ENCODE assay signal across 24 cellular contexts in genomic region chr12:113929312-113929989, GRCh38. TPM values are rescaled to one million over a fixed set of nuclear protein-coding genes. Genes with fewer than 3 reads are reported as not detected.
A peak's percentile ranks its signal among the peaks of the same experiment; 100 is the strongest.
DNase-seq lines count a peak whose midpoint lies in the region; ATAC-seq, FAIRE-seq and TF ChIP-seq lines count a peak whose summit lies in the region.
"Had no signal": no experiment of that assay in that cellular context is flagged by ENCODE, and none has a peak within 500 bp of the region (broad histone marks: within the 10 kb centered on the region; RNA-seq: fewer than 3 reads in every experiment).

No MANE protein-coding gene starts in this region.

- no peaks in the 10 kb centered on the region for H3K9me3 Mint-ChIP-seq in activated naive CD4-positive, alpha-beta T cell treated with anti-CD3 and anti-CD28 coated beads, Interleukin-2, amount 50 U/mL, for 72 hours
- H3K9me3 Mint-ChIP-seq in activated naive CD4-positive, alpha-beta T cell treated with anti-CD3 and anti-CD28 coated beads, Interleukin-2, amount 10 ng/mL, durations not matched to agents 7 days and 5 days, result no peaks in the 10 kb centered on the region
- H3K9me3 Mint-ChIP-seq in stimulated activated naive B cell treated with anti-CD40 and anti-IgM and Interleukin-4, amounts not matched to agents 10 μg/mL and 1 μg/mL and 100 μg/mL, for 72 hours, result no peaks in the 10 kb centered on the region
- H3K9me3 Mint-ChIP-seq: CD4-positive, alpha-beta memory T cell; stimulated activated memory B cell treated with anti-CD40 and anti-IgM and Interleukin-4, amounts not matched to agents 10 μg/mL and 1 μg/mL and 100 μg/mL, for 72 hours; T-helper 1 cell treated with Interleukin-12 subunit alpha and Interleukin-12 subunit beta and Interleukin-4 antibody, amounts not matched to agents 30 μg/mL and 1 μg/mL, for 36 hours had no signal

- peak; percentile 81 to 94 for ATAC-seq in activated naive CD4-positive, alpha-beta T cell treated with anti-CD3 and anti-CD28 coated beads, Interleukin-2, amount 50 U/mL, for 72 hours
- ATAC-seq in stimulated activated naive B cell treated with anti-CD40 and anti-IgM and Interleukin-4, amounts not matched to agents 10 μg/mL and 1 μg/mL and 100 μg/mL, for 72 hours (replicated peaks), result no peak
- ATAC-seq in aorta (ENCODE audit: low FRiP score), result no peak
- no peak for ATAC-seq in sciatic nerve
- ATAC-seq in GM21723 (IDR thresholded peaks at IDR 0.05; ENCODE audit: unreplicated experiment), result no peak
- ATAC-seq: stimulated activated memory B cell treated with anti-CD40 and anti-IgM and Interleukin-4, amounts not matched to agents 10 μg/mL and 1 μg/mL and 100 μg/mL, for 72 hours had no signal

- CTCF ChIA-PET in activated naive CD4-positive, alpha-beta T cell treated with anti-CD3 and anti-CD28 coated beads, Interleukin-2, amount 10 ng/mL, durations not matched to agents 7 days and 5 days (lab: Charles Lee), result no interaction called here

- TF ChIP-seq CTCF in bronchial epithelial cell (IDR thresholded peaks at IDR 0.05; ENCODE audit: insufficient read depth, low read length, severe bottlenecking), result no peak

- H3K4me3 ChIP-seq in Jurkat, Clone E6-1 (ENCODE audit: low read length), result no peak overlapping the region
- H3K4me3 ChIP-seq in bronchial epithelial cell (ENCODE audit: low read depth, low read length) (no peak overlapping the region), aorta (ENCODE audit: low read length in 2 of 2) (no peak overlapping the region)
- H3K4me3 ChIP-seq: ascending aorta, GM23248, spleen, tibial nerve had no signal

- H3K27ac Mint-ChIP-seq in activated naive CD4-positive, alpha-beta T cell treated with anti-CD3 and anti-CD28 coated beads, Interleukin-2, amount 50 U/mL, for 72 hours, result peak overlapping the region in 1 of 2 donors; percentile 45
- H3K27ac Mint-ChIP-seq in activated naive CD4-positive, alpha-beta T cell treated with anti-CD3 and anti-CD28 coated beads, Interleukin-2, amount 10 ng/mL, durations not matched to agents 7 days and 5 days, result no peak overlapping the region
- peak overlapping the region; percentile 32 for H3K27ac Mint-ChIP-seq in stimulated activated naive B cell treated with anti-CD40 and anti-IgM and Interleukin-4, amounts not matched to agents 10 μg/mL and 1 μg/mL and 100 μg/mL, for 72 hours
- H3K27ac Mint-ChIP-seq: stimulated activated memory B cell treated with anti-CD40 and anti-IgM and Interleukin-4, amounts not matched to agents 10 μg/mL and 1 μg/mL and 100 μg/mL, for 72 hours; T-helper 1 cell treated with Interleukin-12 subunit alpha and Interleukin-12 subunit beta and Interleukin-4 antibody, amounts not matched to agents 30 μg/mL and 1 μg/mL, for 36 hours had no signal

- no peaks in the 10 kb centered on the region for H3K27me3 Mint-ChIP-seq in activated naive CD4-positive, alpha-beta T cell treated with anti-CD3 and anti-CD28 coated beads, Interleukin-2, amount 10 ng/mL, durations not matched to agents 7 days and 5 days
- H3K27me3 Mint-ChIP-seq in stimulated activated naive B cell treated with anti-CD40 and anti-IgM and Interleukin-4, amounts not matched to agents 10 μg/mL and 1 μg/mL and 100 μg/mL, for 72 hours, result no peaks in the 10 kb centered on the region
- H3K27me3 Mint-ChIP-seq: CD4-positive, alpha-beta memory T cell; stimulated activated memory B cell treated with anti-CD40 and anti-IgM and Interleukin-4, amounts not matched to agents 10 μg/mL and 1 μg/mL and 100 μg/mL, for 72 hours had no signal

- DNase-seq in activated naive CD4-positive, alpha-beta T cell treated with anti-CD3 and anti-CD28 coated beads, Interleukin-2, amount 50 U/mL, for 72 hours (ENCODE audit: low spot score in 2 of 2), result peak; percentile 20 to 61
- no peak for DNase-seq in activated naive CD4-positive, alpha-beta T cell treated with anti-CD3 and anti-CD28 coated beads, Interleukin-2, amount 10 ng/mL, durations not matched to agents 7 days and 5 days
- peak; percentile 20 for DNase-seq in Jurkat, Clone E6-1 (ENCODE audit: low read depth, low spot score)
- DNase-seq in bronchial epithelial cell (ENCODE audit: low read depth) (no peak), aorta (no peak), sciatic nerve (ENCODE audit: low spot score) (no peak)
- no peak for DNase-seq in stimulated activated naive B cell treated with anti-CD40 and anti-IgM and Interleukin-4, amounts not matched to agents 10 μg/mL and 1 μg/mL and 100 μg/mL, for 72 hours
- DNase-seq: activated gamma-delta T cell; CD4-positive, alpha-beta memory T cell; DMS153; effector CD8-positive, alpha-beta T cell; GDM1; GM23248; NCI-H187 treated with DMSO at 0.1 percent for 48 hours; NCI-H2227 treated with DMSO at 0.1 percent for 48 hours; retina; spleen; WERI-Rb-1 had no signal

- WGBS in aorta, 2 donors, result 69 to 76% methylated on average over 5 of the region's 5 CpGs

- intact Hi-C loops in aorta (cut with DNase I) (no loop called here), sciatic nerve (cut with DNase I) (no loop called here)

- no peaks in the 10 kb centered on the region for H3K4me1 ChIP-seq in aorta (ENCODE audit: control insufficient read depth in 1 of 2, insufficient read depth in 2 of 2, low read length in 2 of 2)
- H3K4me1 ChIP-seq: ascending aorta, spleen had no signal

- peaks cover 18% of the 10 kb centered on the region for H3K4me1 Mint-ChIP-seq in activated naive CD4-positive, alpha-beta T cell treated with anti-CD3 and anti-CD28 coated beads, Interleukin-2, amount 10 ng/mL, durations not matched to agents 7 days and 5 days
- no peaks in the 10 kb centered on the region for H3K4me1 Mint-ChIP-seq in stimulated activated naive B cell treated with anti-CD40 and anti-IgM and Interleukin-4, amounts not matched to agents 10 μg/mL and 1 μg/mL and 100 μg/mL, for 72 hours
- H3K4me1 Mint-ChIP-seq: stimulated activated memory B cell treated with anti-CD40 and anti-IgM and Interleukin-4, amounts not matched to agents 10 μg/mL and 1 μg/mL and 100 μg/mL, for 72 hours had no signal

- H3K27me3 ChIP-seq in bronchial epithelial cell (ENCODE audit: control insufficient read depth, insufficient read depth, low read length) (no peaks in the 10 kb centered on the region), aorta (ENCODE audit: control insufficient read depth in 1 of 2, insufficient read depth in 2 of 2, low read length in 1 of 2) (no peaks in the 10 kb centered on the region)
- H3K27me3 ChIP-seq: ascending aorta, spleen, tibial nerve had no signal

- no peak overlapping the region for H3K4me3 Mint-ChIP-seq in activated naive CD4-positive, alpha-beta T cell treated with anti-CD3 and anti-CD28 coated beads, Interleukin-2, amount 10 ng/mL, durations not matched to agents 7 days and 5 days
- H3K4me3 Mint-ChIP-seq in stimulated activated naive B cell treated with anti-CD40 and anti-IgM and Interleukin-4, amounts not matched to agents 10 μg/mL and 1 μg/mL and 100 μg/mL, for 72 hours, result no peak overlapping the region
- H3K4me3 Mint-ChIP-seq: CD4-positive, alpha-beta memory T cell; stimulated activated memory B cell treated with anti-CD40 and anti-IgM and Interleukin-4, amounts not matched to agents 10 μg/mL and 1 μg/mL and 100 μg/mL, for 72 hours; T-helper 1 cell treated with Interleukin-12 subunit alpha and Interleukin-12 subunit beta and Interleukin-4 antibody, amounts not matched to agents 30 μg/mL and 1 μg/mL, for 36 hours had no signal

- peaks cover 23 to 49% of the 10 kb centered on the region in 2 donors for H3K36me3 Mint-ChIP-seq in activated naive CD4-positive, alpha-beta T cell treated with anti-CD3 and anti-CD28 coated beads, Interleukin-2, amount 50 U/mL, for 72 hours
- H3K36me3 Mint-ChIP-seq in activated naive CD4-positive, alpha-beta T cell treated with anti-CD3 and anti-CD28 coated beads, Interleukin-2, amount 10 ng/mL, durations not matched to agents 7 days and 5 days, result peaks cover 24% of the 10 kb centered on the region
- peaks cover 60 to 77% of the 10 kb centered on the region in 2 donors for H3K36me3 Mint-ChIP-seq in stimulated activated naive B cell treated with anti-CD40 and anti-IgM and Interleukin-4, amounts not matched to agents 10 μg/mL and 1 μg/mL and 100 μg/mL, for 72 hours

- peak; percentile 86 for FAIRE-seq in bronchial epithelial cell (lab: Jason Lieb, UNC)

- no peaks in the 10 kb centered on the region for H3K9me3 ChIP-seq in aorta (ENCODE audit: control insufficient read depth, low read length)
- H3K9me3 ChIP-seq: ascending aorta, spleen, tibial nerve had no signal

- H3K27ac ChIP-seq in aorta (ENCODE audit: low read depth in 1 of 2, low read length in 2 of 2), result no peak overlapping the region
- H3K27ac ChIP-seq: ascending aorta, GM23248, KMS-11, spleen, tibial nerve, WERI-Rb-1 had no signal

- H3K36me3 ChIP-seq in bronchial epithelial cell (ENCODE audit: control insufficient read depth, insufficient read depth, low read length) (peaks cover 1% of the 10 kb centered on the region), aorta (ENCODE audit: control insufficient read depth in 1 of 2, insufficient read depth in 2 of 2, low read length in 1 of 2) (peaks cover 0 to 10% of the 10 kb centered on the region in 2 donors)

RNA-seq across cellular contexts. Expression of gene RBM19, which starts 36.7 kb away (rescaled TPM):
- total RNA-seq in activated naive CD4-positive, alpha-beta T cell treated with anti-CD3 and anti-CD28 coated beads, Interleukin-2, amount 50 U/mL, for 72 hours, result 10 to 100 TPM; 63.6 to 86.0 TPM
- polyA plus RNA-seq in Jurkat, Clone E6-1 (2012; ENCODE audit: insufficient read depth, insufficient read length), result 24.1 TPM
- 14.0 and 19.0 TPM in 2 replicates for total RNA-seq in bronchial epithelial cell
- 10 to 100 TPM; 30.3 to 31.8 TPM for total RNA-seq in aorta
- 10 to 100 TPM in 1 of 2 donors, 1 to 10 TPM in 1; 5.6 to 21.8 TPM for polyA plus RNA-seq in aorta
- total RNA-seq in sciatic nerve, result 40.3 TPM

Comparison
In these comparisons a context has a peak if more than half of its experiments do, and no peak if none do; other contexts are left out.
1. DNase-seq: peak in activated naive CD4-positive, alpha-beta T cell treated with anti-CD3 and anti-CD28 coated beads, Interleukin-2, amount 50 U/mL, for 72 hours (2 of 2) and Jurkat, Clone E6-1 (single experiment); none in activated naive CD4-positive, alpha-beta T cell treated with anti-CD3 and anti-CD28 coated beads, Interleukin-2, amount 10 ng/mL, durations not matched to agents 7 days and 5 days (single experiment), bronchial epithelial cell (single experiment), stimulated activated naive B cell treated with anti-CD40 and anti-IgM and Interleukin-4, amounts not matched to agents 10 μg/mL and 1 μg/mL and 100 μg/mL, for 72 hours (single experiment), aorta (0 of 2) and sciatic nerve (single experiment).
2. ATAC-seq: peak in activated naive CD4-positive, alpha-beta T cell treated with anti-CD3 and anti-CD28 coated beads, Interleukin-2, amount 50 U/mL, for 72 hours (2 of 2); none in stimulated activated naive B cell treated with anti-CD40 and anti-IgM and Interleukin-4, amounts not matched to agents 10 μg/mL and 1 μg/mL and 100 μg/mL, for 72 hours (0 of 2), aorta (single experiment), sciatic nerve (single experiment) and GM21723 (single experiment).